ENCODE assay signal across 16 cellular contexts in genomic region chr6:43951756-43952675, GRCh38.
DNase-seq lines count a peak whose midpoint lies in the region; ATAC-seq and TF ChIP-seq lines count a peak whose summit lies in the region.
"Had no signal": no experiment of that assay in that cellular context is flagged by ENCODE, and none has a peak within 500 bp of the region (broad histone marks: within the 10 kb centered on the region; RNA-seq: fewer than 3 reads in every experiment).

No MANE protein-coding gene starts in this region.

- H3K27me3 ChIP-seq in H9 (ENCODE audit: insufficient read depth, low read length) = no peaks in the 10 kb centered on the region
- no peaks in the 10 kb centered on the region for H3K27me3 ChIP-seq in PC-3 (ENCODE audit: low read length)
- no peaks in the 10 kb centered on the region for H3K27me3 ChIP-seq in Caco-2 (replicated peaks; ENCODE audit: control insufficient read depth, insufficient read depth, low read length)

- POLR2A ChIA-PET in PC-3 (lab: Charles Lee; ENCODE audit: unreplicated experiment) = no interaction called here
- POLR2A ChIA-PET in Caco-2 (lab: Charles Lee) = no interaction called here

- H3K4me1 ChIP-seq in H9 (ENCODE audit: insufficient read depth, low read length) (no peaks in the 10 kb centered on the region), PC-3 (ENCODE audit: insufficient read depth, low read length) (no peaks in the 10 kb centered on the region; the same call in 1 of the 2 replicates), Caco-2 (0 out of 2 replicates have a peak, but pooled peaks cover 3% of the 10 kb centered on the region)
- H3K4me1 ChIP-seq: parathyroid adenoma had no signal

- H2BK15ac ChIP-seq in H9 (ENCODE audit: low read depth, low read length) = no peak overlapping the region

- BruUV-seq in PC-3 (replicated peaks; lab: Mats Ljungman, UMichigan) = no TSS peak
- BruUV-seq in Caco-2 (replicated peaks; lab: Mats Ljungman, UMichigan) = no TSS peak

- no peak overlapping the region for H3K4me2 ChIP-seq in H9 (ENCODE audit: insufficient read depth, insufficient read length, low read length)
- no peak overlapping the region for H3K4me2 ChIP-seq in PC-3 (ENCODE audit: low read length)

- no peak overlapping the region for H3K14ac ChIP-seq in H9 (ENCODE audit: insufficient read depth, low read length)

- no peak overlapping the region for H3K4me3 ChIP-seq in PC-3 (ENCODE audit: low read length)
- H3K4me3 ChIP-seq in retinal pigment epithelial cell (ENCODE audit: low read length) = no peak overlapping the region
- H3K4me3 ChIP-seq in Caco-2 (ENCODE audit: low read depth, low read length) = no peak overlapping the region
- H3K4me3 ChIP-seq: SK-N-MC had no signal

- no peaks in the 10 kb centered on the region for H3K79me1 ChIP-seq in H9 (ENCODE audit: insufficient read depth, low read depth, low read length, poor library complexity, severe bottlenecking)

- H2AFZ ChIP-seq in H9 (ENCODE audit: low read length) (no peak overlapping the region), PC-3 (ENCODE audit: low read length) (no peak overlapping the region)
- H2AFZ ChIP-seq: parathyroid adenoma had no signal

- no peak overlapping the region for H3T11ph ChIP-seq in H9 (ENCODE audit: low read length)

- H3K9ac ChIP-seq in H9 (ENCODE audit: extremely low read depth, insufficient read length, low read length) (no peak overlapping the region), PC-3 (ENCODE audit: low read length) (no peak overlapping the region)
- H3K9ac ChIP-seq: parathyroid adenoma had no signal

- H3K18ac ChIP-seq in H9 (ENCODE audit: insufficient read length, low read depth, low read length) = no peak overlapping the region

- no peak overlapping the region for H4K8ac ChIP-seq in H9 (replicated peaks; ENCODE audit: insufficient read length, low read depth, low read length)

- no peak overlapping the region for H4K91ac ChIP-seq in H9 (ENCODE audit: insufficient read length, low read depth, low read length)

- H2BK120ac ChIP-seq in H9 (ENCODE audit: low read depth, low read length, poor library complexity, severe bottlenecking) = no peak overlapping the region

- H3F3A ChIP-seq in PC-3 (ENCODE audit: low read length, unreplicated experiment) = no peaks in the 10 kb centered on the region

- H2BK5ac ChIP-seq in H9 (ENCODE audit: insufficient read length, low read length) = no peak overlapping the region

- H3K36me3 Mint-ChIP-seq in H9 (ENCODE audit: insufficient read depth in 1 of 3, low read depth in 3 of 3) = peaks cover 0 to 7% (median 0%) of the 10 kb centered on the region in 3 experiments; a peak in 3 of 7 replicates
- no peaks in the 10 kb centered on the region for H3K36me3 Mint-ChIP-seq in Caco-2 (ENCODE audit: insufficient read depth, unreplicated experiment)

- H3K4me3 Mint-ChIP-seq in H9 = no peak overlapping the region; a peak in 1 of 5 replicates
- no peak overlapping the region for H3K4me3 Mint-ChIP-seq in Caco-2 (ENCODE audit: unreplicated experiment)
- H3K4me3 Mint-ChIP-seq: CD4-positive, alpha-beta T cell; memory B cell had no signal

- CTCF ChIA-PET in PC-3 (lab: Charles Lee) = no interaction called here
- CTCF ChIA-PET in Caco-2 (lab: Charles Lee) = interaction anchor here (0.5 to 1.5 kb wide), 9 partner anchors 11 to 228 kb away, joined by 3 to 20 read pairs (median 3); no protein-coding TSS in a partner anchor

- H3K9me3 ChIP-seq in H9 (ENCODE audit: control insufficient read depth, low read depth, low read length) (no peaks in the 10 kb centered on the region), PC-3 (ENCODE audit: low read length) (no peaks in the 10 kb centered on the region), Caco-2 (peaks cover 5% of the 10 kb centered on the region; the same call in 1 of the 2 replicates)

- H3K9me3 Mint-ChIP-seq in H9 (peaks cover 2 to 6% of the 10 kb centered on the region in 2 experiments; a peak in 4 of 5 replicates), Caco-2 (ENCODE audit: unreplicated experiment) (peaks cover 10% of the 10 kb centered on the region)

- peaks cover 1% of the 10 kb centered on the region; the same call in 1 of the 2 replicates for H3K27me3 Mint-ChIP-seq in H9 (ENCODE audit: low read depth)
- H3K27me3 Mint-ChIP-seq in Caco-2 (ENCODE audit: insufficient read depth, unreplicated experiment) = no peaks in the 10 kb centered on the region

- H4K5ac ChIP-seq in H9 (ENCODE audit: insufficient read length, low read depth, low read length) = no peak overlapping the region

- H3K79me2 ChIP-seq in H9 (ENCODE audit: insufficient read depth, low read length) (no peaks in the 10 kb centered on the region), PC-3 (ENCODE audit: low read length) (no peaks in the 10 kb centered on the region)
- H3K79me2 ChIP-seq: parathyroid adenoma had no signal

- WGBS in H9 (ENCODE audit: extremely low coverage, insufficient read length, low lambda C conversion rate) = no CpG with 5 or more reads among the region's 8 CpGs

- H3K27ac ChIP-seq in H9 (ENCODE audit: insufficient read length, low read depth, low read length) = no peak overlapping the region
- H3K27ac ChIP-seq in PC-3 (ENCODE audit: low read length) = no peak overlapping the region
- H3K27ac ChIP-seq: parathyroid adenoma, SK-N-MC had no signal

- no peak overlapping the region for H2BK20ac ChIP-seq in H9 (ENCODE audit: low read depth, low read length, poor library complexity, severe bottlenecking)

- ATAC-seq in PC-3 (peak; percentile 45), GM18502 (IDR thresholded peaks at IDR 0.05; ENCODE audit: poor library complexity, unreplicated experiment) (no peak)

- no peak overlapping the region for H3K23ac ChIP-seq in H9 (ENCODE audit: insufficient read length, low read depth, low read length)

- no peaks in the 10 kb centered on the region for H4K20me1 ChIP-seq in H9 (ENCODE audit: control insufficient read depth, insufficient read depth, insufficient read length)
- no peaks in the 10 kb centered on the region for H4K20me1 ChIP-seq in PC-3 (ENCODE audit: low read length)

- H3K9me2 ChIP-seq in PC-3 (replicated peaks; ENCODE audit: low read length) = no peaks in the 10 kb centered on the region

- no peak overlapping the region for H3K56ac ChIP-seq in H9 (ENCODE audit: insufficient read length, low read depth, low read length)

- intact Hi-C loops in PC-3 (cut with micrococcal nuclease) = loop anchor here (1.0 to 5.0 kb wide), 2 partner anchors 127 to 180 kb away; partner anchors contain the start of gene VEGFA
- intact Hi-C loops in Caco-2 (cut with micrococcal nuclease; ENCODE audit: unreplicated experiment) = loop anchor here (1.0 to 5.0 kb wide), 5 partner anchors 25 to 230 kb away; no protein-coding TSS in a partner anchor

- H3K23me2 ChIP-seq in H9 (ENCODE audit: insufficient read length, low read depth, low read length, poor library complexity, severe bottlenecking) = no peaks in the 10 kb centered on the region

- H3K27ac Mint-ChIP-seq in H9 = no peak overlapping the region
- no peak overlapping the region for H3K27ac Mint-ChIP-seq in Caco-2 (ENCODE audit: unreplicated experiment)
- H3K27ac Mint-ChIP-seq: CD4-positive, alpha-beta T cell; memory B cell had no signal

- H3K36me3 ChIP-seq in PC-3 (ENCODE audit: low read depth, low read length) = no peaks in the 10 kb centered on the region
- H3K36me3 ChIP-seq in Caco-2 (ENCODE audit: control insufficient read depth, insufficient read depth, low read length) = no peaks in the 10 kb centered on the region

- peak; percentile 25 for DNase-seq in H9
- no peak for DNase-seq in PC-3
- DNase-seq in ecto neural progenitor cell (ENCODE audit: low spot score) = peak; percentile 44
- DNase-seq in retinal pigment epithelial cell (ENCODE audit: low read depth) = no peak
- no peak for DNase-seq in NAMALWA (ENCODE audit: low spot score)
- no peak for DNase-seq in Caco-2
- DNase-seq: activated CD4-positive, alpha-beta T cell treated with anti-CD3 and anti-CD28 coated beads for 4 hours; activated effector memory CD4-positive, alpha-beta T cell treated with anti-CD3 and anti-CD28 coated beads, Interleukin-2, amount 50 U/mL, for 16 hours; CD4-positive, alpha-beta T cell; NCI-H1048; NCI-H446 treated with DMSO at 0.1 percent for 48 hours; stimulated activated CD4-positive, alpha-beta T cell treated with anti-CD3 and anti-CD28 coated beads, Interleukin-4, amount 100 ng/mL, for 1 hour had no signal

- no peak for TF ChIP-seq CTCF in H9 (conservative IDR thresholded peaks at IDR 0.05)
- TF ChIP-seq CTCF in PC-3 (conservative IDR thresholded peaks at IDR 0.05; ENCODE audit: low read depth, low read length) = no peak
- TF ChIP-seq CTCF in retinal pigment epithelial cell (conservative IDR thresholded peaks at IDR 0.05; ENCODE audit: low read depth, low read length) = peak; percentile 11
- peak in 1 of 2 experiments; percentile 15 for TF ChIP-seq CTCF in Caco-2 (IDR thresholded peaks at IDR 0.05; ENCODE audit: insufficient read depth in 1 of 2, low read depth in 1 of 2, low read length in 1 of 2, severe bottlenecking in 1 of 2, unreplicated experiment in 1 of 2)

- peaks cover 9 to 24% of the 10 kb centered on the region in 2 experiments for H3K4me1 Mint-ChIP-seq in H9
- H3K4me1 Mint-ChIP-seq in Caco-2 (ENCODE audit: low read depth, unreplicated experiment) = no peaks in the 10 kb centered on the region
- H3K4me1 Mint-ChIP-seq: memory B cell had no signal

- no peak overlapping the region for H2AK5ac ChIP-seq in H9 (ENCODE audit: insufficient read length, low read length)

- no peak overlapping the region for H2BK12ac ChIP-seq in H9 (ENCODE audit: insufficient read length, low read depth, low read length)

- H3K4ac ChIP-seq in H9 (ENCODE audit: low read depth, low read length) = no peak overlapping the region

Comparison
In these comparisons a context has a peak if more than half of its experiments do, and no peak if none do; other contexts are left out.
1. DNase-seq: peak in H9 (single experiment) and ecto neural progenitor cell (single experiment); none in PC-3 (single experiment), retinal pigment epithelial cell (single experiment), NAMALWA (single experiment) and Caco-2 (0 of 2).